8 cellular contexts compared by ENCODE assay signal in the genomic region with DNA sequence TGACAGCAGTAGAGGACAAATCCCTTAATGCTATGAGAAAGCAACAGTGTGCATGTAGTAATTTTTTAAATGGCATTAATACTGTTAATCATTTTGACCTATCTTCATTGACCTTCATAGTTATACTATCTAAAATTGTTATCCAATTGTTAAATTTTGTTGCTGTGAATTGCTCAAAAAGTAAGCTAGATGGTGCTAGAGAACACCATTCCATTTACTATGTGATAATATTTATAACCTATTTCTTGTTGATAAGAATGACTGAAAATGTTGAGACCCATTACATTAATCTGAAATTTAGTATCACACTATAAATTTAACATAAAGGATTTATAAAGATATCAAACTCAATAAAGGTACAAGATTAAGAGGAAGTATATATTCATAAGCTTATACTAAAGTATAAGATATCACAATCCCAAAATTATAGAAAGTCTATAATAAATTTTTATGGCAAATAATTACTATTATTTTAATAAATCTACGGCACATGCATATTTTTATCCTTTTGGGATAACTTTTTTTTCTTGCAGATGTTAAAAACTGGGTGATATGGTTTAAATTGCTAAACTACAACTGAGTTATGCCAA.
DNase-seq lines count a peak whose midpoint lies in the region; ATAC-seq, FAIRE-seq and TF ChIP-seq lines count a peak whose summit lies in the region.

No MANE protein-coding gene starts in this region.

- 0% methylated on average over 1 of the region's 1 CpG for WGBS in K562 (ENCODE audit: insufficient coverage, low coverage, missing lambda C conversion rate)
- WGBS in spleen, 5 donors: 63 to 87% (median 65%) methylated on average over 1 of the region's 1 CpG

- H3K4me1 Mint-ChIP-seq in stimulated activated memory B cell treated with anti-CD40 and anti-IgM and Interleukin-4, amounts not matched to agents 10 μg/mL and 1 μg/mL and 100 μg/mL, for 72 hours: no peaks in the 10 kb centered on the region

- no peak for TF ChIP-seq EP300 in K562 (IDR thresholded peaks at IDR 0.05; ENCODE audit: low read length)

- H3K4me2 ChIP-seq in K562 (ENCODE audit: insufficient read depth, low read length): no peak overlapping the region

- TF ChIP-seq RAD21 in K562 (CRISPR knock-in tag; conservative IDR thresholded peaks at IDR 0.05 in 1 of 2, IDR thresholded peaks at IDR 0.05 in 1 of 2): peak; percentile 12 to 45; a peak in 2 of 4 replicates

- TF ChIP-seq POLR2A in K562 (conservative IDR thresholded peaks at IDR 0.05): no peak
- no peak for TF ChIP-seq POLR2A in spleen (IDR thresholded peaks at IDR 0.05)

- POLR2A ChIA-PET in K562 (lab: Yijun Ruan, JAX): no interaction called here

- no peaks in the 10 kb centered on the region for H3K79me2 ChIP-seq in K562 (ENCODE audit: control insufficient read depth, insufficient read depth, low read length)

- no peaks in the 10 kb centered on the region for H3K9me1 ChIP-seq in K562 (ENCODE audit: control insufficient read depth, insufficient read depth, low read length)

- FAIRE-seq in K562 (lab: Jason Lieb, UNC): no peak

- H3K9ac ChIP-seq in K562 (ENCODE audit: insufficient read depth in 1 of 2, low read depth in 2 of 2, low read length in 2 of 2): no peak overlapping the region

- no peak overlapping the region for H2AFZ ChIP-seq in K562 (ENCODE audit: low read depth, low read length)

- H3K4me3 Mint-ChIP-seq in stimulated activated memory B cell treated with anti-CD40 and anti-IgM and Interleukin-4, amounts not matched to agents 10 μg/mL and 1 μg/mL and 100 μg/mL, for 72 hours: no peak overlapping the region

- in situ Hi-C loops in K562 (cut with MboI): no loop called here

- H4K20me1 ChIP-seq in K562 (replicated peaks; ENCODE audit: control insufficient read depth, insufficient read depth, low read length): no peaks in the 10 kb centered on the region

- H3K36me3 ChIP-seq in K562 (ENCODE audit: control insufficient read depth, insufficient read depth, low read length): no peaks in the 10 kb centered on the region
- H3K36me3 ChIP-seq in spleen: no peaks in the 10 kb centered on the region

- no TSS peak for BruUV-seq in K562 (replicated peaks; lab: Mats Ljungman, UMichigan)

- ATAC-seq in K562: no peak
- no peak for ATAC-seq in GM18858 (IDR thresholded peaks at IDR 0.05; ENCODE audit: unreplicated experiment)
- ATAC-seq in stimulated activated memory B cell treated with anti-CD40 and anti-IgM and Interleukin-4, amounts not matched to agents 10 μg/mL and 1 μg/mL and 100 μg/mL, for 72 hours: no peak

- peaks cover 2% of the 10 kb centered on the region for H3K9me3 Mint-ChIP-seq in stimulated activated memory B cell treated with anti-CD40 and anti-IgM and Interleukin-4, amounts not matched to agents 10 μg/mL and 1 μg/mL and 100 μg/mL, for 72 hours

- H3K27me3 ChIP-seq in K562 (ENCODE audit: control insufficient read depth in 2 of 2, insufficient read depth in 2 of 2, low read length in 2 of 2) (no peaks in the 10 kb centered on the region), spleen (replicated peaks in 1 of 7) (no peaks in the 10 kb centered on the region)

- no peaks in the 10 kb centered on the region for H3K27me3 Mint-ChIP-seq in stimulated activated memory B cell treated with anti-CD40 and anti-IgM and Interleukin-4, amounts not matched to agents 10 μg/mL and 1 μg/mL and 100 μg/mL, for 72 hours

- H3K27ac Mint-ChIP-seq in stimulated activated memory B cell treated with anti-CD40 and anti-IgM and Interleukin-4, amounts not matched to agents 10 μg/mL and 1 μg/mL and 100 μg/mL, for 72 hours: no peak overlapping the region

- intact Hi-C loops in K562 (cut with micrococcal nuclease) (no loop called here), spleen (cut with DNase I; ENCODE audit: low total_unique reads) (no loop called here)

- no peaks in the 10 kb centered on the region for H3K36me3 Mint-ChIP-seq in stimulated activated memory B cell treated with anti-CD40 and anti-IgM and Interleukin-4, amounts not matched to agents 10 μg/mL and 1 μg/mL and 100 μg/mL, for 72 hours

- CTCF ChIA-PET in K562 (lab: Yijun Ruan, JAX; ENCODE audit: low intra/inter-chr PET ratio): interaction anchor here (1.8 kb wide), 1 partner anchor 1567 kb away, joined by 5 read pairs; no protein-coding TSS in a partner anchor

- H3K4me1 ChIP-seq in K562 (replicated peaks in 1 of 2; ENCODE audit: control insufficient read depth in 2 of 2, insufficient read depth in 2 of 2, low read length in 2 of 2): no peaks in the 10 kb centered on the region
- no peaks in the 10 kb centered on the region for H3K4me1 ChIP-seq in spleen

- H3K27ac ChIP-seq in K562 (ENCODE audit: extremely low read depth, low read depth, low read length): no peak overlapping the region
- H3K27ac ChIP-seq in spleen: no peak overlapping the region

- no peaks in the 10 kb centered on the region for H3K9me3 ChIP-seq in K562 (replicated peaks; ENCODE audit: control insufficient read depth, insufficient read depth, low read depth, low read length)
- H3K9me3 ChIP-seq in spleen: peaks cover 0 to 2% (median 0%) of the 10 kb centered on the region in 8 donors

- TF ChIP-seq CTCF in LNCaP clone FGC (IDR thresholded peaks at IDR 0.05; ENCODE audit: control insufficient read depth, extremely low read depth, insufficient read depth) (peak; percentile 34), K562 (IDR thresholded peaks at IDR 0.05 in 2 of 3, conservative IDR thresholded peaks at IDR 0.05 in 1 of 3; ENCODE audit: insufficient read depth in 2 of 3, low read depth in 1 of 3, low read length in 3 of 3) (no peak), spleen (IDR thresholded peaks at IDR 0.05 in 8 of 11, conservative IDR thresholded peaks at IDR 0.05 in 3 of 11) (peak in 2 of 11 experiments; percentile 20 to 25)

- H3K4me3 ChIP-seq in LNCaP clone FGC (ENCODE audit: low read depth, low read length) (no peak overlapping the region), K562 (no peak overlapping the region), spleen (no peak overlapping the region)

- DNase-seq in DMS 273 treated with DMSO at 0.1 percent for 48 hours (lab: John Stamatoyannopoulos, UW) (peak; percentile 1), LNCaP clone FGC (ENCODE audit: low read depth) (no peak), K562 (ENCODE audit: extremely low read depth in 1 of 4, low spot score in 3 of 4) (no peak), lung microvascular endothelial cell (ENCODE audit: low read depth in 2 of 2) (peak; percentile 47 to 48), foreskin melanocyte (no peak), spleen (no peak)

TF ChIP-seq in K562, 482 proteins besides CTCF, POLR2A, EP300 and RAD21:
- TF ChIP-seq TCF7 (IDR thresholded peaks at IDR 0.05; ENCODE audit: borderline replicate concordance): no peak
- no peak for TF ChIP-seq CBFA2T2 (conservative IDR thresholded peaks at IDR 0.05)

Comparison
In these comparisons a context has a peak if more than half of its experiments do, and no peak if none do; other contexts are left out.
1. DNase-seq: peak in DMS 273 treated with DMSO at 0.1 percent for 48 hours (single experiment) and lung microvascular endothelial cell (2 of 2); none in LNCaP clone FGC (single experiment), K562 (0 of 4), foreskin melanocyte (single experiment) and spleen (single experiment).